ENCODE assay signal across 19 cellular contexts in the genomic region with DNA sequence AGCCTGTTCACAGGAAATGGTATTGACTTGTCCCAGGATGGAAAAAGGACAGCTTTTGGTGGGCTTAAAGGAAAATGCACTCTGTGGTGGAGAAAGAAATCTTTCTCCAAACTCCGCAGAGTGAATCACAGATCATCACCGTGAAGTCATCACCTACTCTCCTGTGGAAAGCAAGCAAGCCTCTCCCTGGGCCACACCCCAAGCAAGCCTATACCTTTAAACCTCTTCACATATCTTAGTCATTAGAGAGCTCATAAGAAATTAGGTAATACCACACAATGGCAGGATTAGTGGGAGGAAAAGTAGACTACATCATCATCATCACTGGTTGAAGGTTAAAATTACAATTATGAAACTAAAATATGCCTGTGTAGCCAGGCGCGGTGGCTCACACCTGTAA. TPM values are rescaled to one million over a fixed set of nuclear protein-coding genes. Genes with fewer than 3 reads are reported as not detected.
DNase-seq lines count a peak whose midpoint lies in the region; ATAC-seq, FAIRE-seq and TF ChIP-seq lines count a peak whose summit lies in the region.
"Had no signal": no experiment of that assay in that cellular context is flagged by ENCODE, and none has a peak within 500 bp of the region (broad histone marks: within the 10 kb centered on the region; RNA-seq: fewer than 3 reads in every experiment).

No MANE protein-coding gene starts in this region.

- H3K27ac Mint-ChIP-seq in activated CD8-positive, alpha-beta T cell treated with anti-CD3 and anti-CD28 coated beads, Interleukin-2, amount 10 ng/mL, durations not matched to agents 7 days and 5 days = no peak overlapping the region
- H3K27ac Mint-ChIP-seq: CD8-positive, alpha-beta memory T cell; T-helper 2 cell treated with Interferon-gamma antibody and Interleukin-4, amounts not matched to agents 5 μg/mL and 100 μg/mL, for 36 hours had no signal

- H3K36me3 ChIP-seq in mucosa of descending colon (ENCODE audit: low read depth) = no peaks in the 10 kb centered on the region
- H3K36me3 ChIP-seq: cardiac muscle cell, ovary had no signal

- intact Hi-C loops in mucosa of descending colon (cut with DNase I, micrococcal nuclease) = no loop called here

- 0 out of 3 replicates have a peak overlapping the region, but pooled peaks have one; percentile 9 for H3K4me2 ChIP-seq in A549

- no peaks in the 10 kb centered on the region for H3K36me3 Mint-ChIP-seq in activated CD8-positive, alpha-beta T cell treated with anti-CD3 and anti-CD28 coated beads, Interleukin-2, amount 10 ng/mL, durations not matched to agents 7 days and 5 days (ENCODE audit: low read depth)

- TF ChIP-seq EP300 in A549 (IDR thresholded peaks at IDR 0.05) = no peak

- H3K4me3 ChIP-seq in A549 (no peak overlapping the region), mucosa of descending colon (no peak overlapping the region)
- H3K4me3 ChIP-seq: cardiac muscle cell, ovary had no signal

- TF ChIP-seq POLR2A in A549 (IDR thresholded peaks at IDR 0.05; ENCODE audit: low read length) = no peak

- no peaks in the 10 kb centered on the region for H3K9me3 Mint-ChIP-seq in activated CD8-positive, alpha-beta T cell treated with anti-CD3 and anti-CD28 coated beads, Interleukin-2, amount 10 ng/mL, durations not matched to agents 7 days and 5 days (ENCODE audit: insufficient read depth)
- H3K9me3 Mint-ChIP-seq: immature natural killer cell; T-helper 2 cell treated with Interferon-gamma antibody and Interleukin-4, amounts not matched to agents 5 μg/mL and 100 μg/mL, for 36 hours had no signal

- CTCF ChIA-PET in A549 (lab: Yijun Ruan, JAX) = interaction anchor here (0.5 to 1.2 kb wide), 2 partner anchors 10 to 11 kb away, joined by 3 read pairs; no protein-coding TSS in a partner anchor
- CTCF ChIA-PET in activated CD8-positive, alpha-beta T cell treated with anti-CD3 and anti-CD28 coated beads, Interleukin-2, amount 10 ng/mL, durations not matched to agents 7 days and 5 days (lab: Charles Lee) = no interaction called here

- H3K4me3 Mint-ChIP-seq in activated CD8-positive, alpha-beta T cell treated with anti-CD3 and anti-CD28 coated beads, Interleukin-2, amount 10 ng/mL, durations not matched to agents 7 days and 5 days = no peak overlapping the region
- H3K4me3 Mint-ChIP-seq: CD8-positive, alpha-beta memory T cell; T-helper 2 cell treated with Interferon-gamma antibody and Interleukin-4, amounts not matched to agents 5 μg/mL and 100 μg/mL, for 36 hours had no signal

- POLR2A ChIA-PET in A549 (lab: Yijun Ruan, JAX) = interaction anchor here (0.7 kb wide), 1 partner anchor 176 kb away, joined by 4 read pairs; no protein-coding TSS in a partner anchor
- POLR2A ChIA-PET in activated CD8-positive, alpha-beta T cell treated with anti-CD3 and anti-CD28 coated beads, Interleukin-2, amount 10 ng/mL, durations not matched to agents 7 days and 5 days (lab: Charles Lee) = no interaction called here

- 86% methylated on average over 4 of the region's 4 CpGs for WGBS in A549 (ENCODE audit: missing lambda C conversion rate)

- TF ChIP-seq RAD21 in A549 (conservative IDR thresholded peaks at IDR 0.05 in 1 of 2, IDR thresholded peaks at IDR 0.05 in 1 of 2) = no peak

- TF ChIP-seq CTCF in A549 (IDR thresholded peaks at IDR 0.05) (no peak), mucosa of descending colon (IDR thresholded peaks at IDR 0.05) (no peak)

- no peaks in the 10 kb centered on the region for H3K9me3 ChIP-seq in A549
- no peaks in the 10 kb centered on the region for H3K9me3 ChIP-seq in mucosa of descending colon
- H3K9me3 ChIP-seq: ovary had no signal

- no peaks in the 10 kb centered on the region for H3K27me3 Mint-ChIP-seq in activated CD8-positive, alpha-beta T cell treated with anti-CD3 and anti-CD28 coated beads, Interleukin-2, amount 10 ng/mL, durations not matched to agents 7 days and 5 days (ENCODE audit: low read depth)
- H3K27me3 Mint-ChIP-seq: CD8-positive, alpha-beta memory T cell had no signal

- no peak for FAIRE-seq in A549 (lab: Jason Lieb, UNC)
- FAIRE-seq: A204.1, small intestine had no signal

- peaks cover 48% of the 10 kb centered on the region for H3K4me1 ChIP-seq in A549
- H3K4me1 ChIP-seq in mucosa of descending colon (ENCODE audit: low read depth) = peaks cover 22% of the 10 kb centered on the region

- peak overlapping the region in 1 of 2 experiments; percentile 13; a peak in 3 of 6 replicates for H3K27ac ChIP-seq in A549
- peak overlapping the region; percentile 29 for H3K27ac ChIP-seq in epithelial cell of prostate
- H3K27ac ChIP-seq: cardiac muscle cell, ovary had no signal

- ATAC-seq in A549 = peak; percentile 58 to 68; a peak in 4 of 6 replicates
- ATAC-seq in mucosa of descending colon = peak; percentile 55
- no peak for ATAC-seq in activated CD8-positive, alpha-beta T cell treated with anti-CD3 and anti-CD28 coated beads, Interleukin-2, amount 10 ng/mL, durations not matched to agents 7 days and 5 days

- DNase-seq in A549 (ENCODE audit: low read depth in 1 of 2, low spot score in 1 of 2) (peak in 1 of 2 experiments; percentile 37), NCI-H69 (lab: John Stamatoyannopoulos, UW) (peak; percentile 44), epithelial cell of prostate (ENCODE audit: low read depth, low spot score) (peak; percentile 51), mucosa of descending colon (no peak), NCI-H345 treated with DMSO at 0.1 percent for 48 hours (lab: John Stamatoyannopoulos, UW; ENCODE audit: unreplicated experiment) (no peak), EL (no peak)
- DNase-seq in activated CD8-positive, alpha-beta T cell treated with anti-CD3 and anti-CD28 coated beads, Interleukin-2, amount 10 ng/mL, durations not matched to agents 7 days and 5 days = no peak
- DNase-seq in activated T-cell treated with anti-CD3 and anti-CD28 coated beads, Interleukin-2, amount 50 U/mL, for 1 hour = no peak
- DNase-seq: activated CD4-positive, alpha-beta T cell treated with anti-CD3 and anti-CD28 coated beads for 1 hour; activated naive CD4-positive, alpha-beta T cell treated with Interleukin-2 at 50 U/mL for 16 hours; CD8-positive, alpha-beta memory T cell; effector memory CD4-positive, alpha-beta T cell; immature natural killer cell; ovary; small intestine; stimulated activated naive CD4-positive, alpha-beta T cell had no signal

- H3K4me1 Mint-ChIP-seq in activated CD8-positive, alpha-beta T cell treated with anti-CD3 and anti-CD28 coated beads, Interleukin-2, amount 10 ng/mL, durations not matched to agents 7 days and 5 days (ENCODE audit: low read depth) = no peaks in the 10 kb centered on the region

TF ChIP-seq in A549, 52 proteins besides CTCF, POLR2A, EP300 and RAD21:
- TF ChIP-seq FOSL2 (IDR thresholded peaks at IDR 0.05) (no peak), FOSL2 (CRISPR knock-in tag; IDR thresholded peaks at IDR 0.05) (peak; percentile 16; the same call in 1 of the 2 replicates), HOXA7 (CRISPR knock-in tag; IDR thresholded peaks at IDR 0.05) (no peak)

RNA-seq across cellular contexts. Expression of a gene that starts 23.2 kb away (rescaled TPM):
- 100 and 117 TPM in 2 replicates for polyA plus RNA-seq in A549 (2011; rRNA removed)
- polyA plus RNA-seq in A549 (2012; cell fraction: cytosol; rRNA removed) = 76.4 and 99.5 TPM in 2 replicates
- 116 and 118 TPM in 2 replicates for polyA plus RNA-seq in A549 (2012; cell fraction: nucleus; rRNA removed)
- polyA plus RNA-seq in A549 (2017; fragmentation: RNase III; extraction: RNeasy Plus Mini Kit Qiagen cat#74134 plus additional on column Dnase treatment) = 45.8 to 53.4 TPM (median 51.7 TPM) in 3 replicates
- polyA minus RNA-seq in A549 (2011; rRNA and poly(A)+ RNA removed) = 100 and 117 TPM in 2 replicates
- total RNA-seq in mucosa of descending colon = 10 to 100 TPM; 42.9 to 51.8 (median 47.3) TPM
- total RNA-seq in activated CD8-positive, alpha-beta T cell treated with anti-CD3 and anti-CD28 coated beads, Interleukin-2, amount 10 ng/mL, durations not matched to agents 7 days and 5 days = under 1 TPM; 0.50 to 0.68 TPM

Comparison
In these comparisons a context has a peak if more than half of its experiments do, and no peak if none do; other contexts are left out.
1. DNase-seq: peak in NCI-H69 (single experiment) and epithelial cell of prostate (single experiment); none in mucosa of descending colon (0 of 3), NCI-H345 treated with DMSO at 0.1 percent for 48 hours (single experiment), activated CD8-positive, alpha-beta T cell treated with anti-CD3 and anti-CD28 coated beads, Interleukin-2, amount 10 ng/mL, durations not matched to agents 7 days and 5 days (single experiment), EL (single experiment) and activated T-cell treated with anti-CD3 and anti-CD28 coated beads, Interleukin-2, amount 50 U/mL, for 1 hour (single experiment).
2. RNA of a gene that starts 23.2 kb away (total RNA-seq): 42.9 to 51.8 TPM in mucosa of descending colon; 0.50 to 0.68 TPM in activated CD8-positive, alpha-beta T cell treated with anti-CD3 and anti-CD28 coated beads, Interleukin-2, amount 10 ng/mL, durations not matched to agents 7 days and 5 days; every median in the first group is over 10 times any median in the second.